In genomic region chr4:20480161-20480947, GRCh38 we compare ENCODE assay signal across 23 cellular contexts.
"Had no signal": no experiment of that assay in that cellular context is flagged by ENCODE, and none has a peak within 500 bp of the region (broad histone marks: within the 10 kb centered on the region; RNA-seq: fewer than 3 reads in every experiment).

No MANE protein-coding gene starts in this region.

- H3K27me3 ChIP-seq: body of pancreas, pancreas, right lobe of liver, thyroid gland, upper lobe of right lung had no signal

- H3K4me3 ChIP-seq: body of pancreas, lower lobe of right lung, pancreas, right lobe of liver, skin epidermis, thyroid gland, upper lobe of right lung had no signal

- H3K9me3 ChIP-seq: body of pancreas, lower lobe of right lung, pancreas, right lobe of liver, thyroid gland, upper lobe of right lung had no signal

- ATAC-seq: activated CD8-positive, alpha-beta T cell treated with anti-CD3 and anti-CD28 coated beads, Interleukin-2, amount 10 ng/mL, durations not matched to agents 7 days and 5 days; body of pancreas; left lobe of liver; lower lobe of right lung; natural killer cell; pancreas; right lobe of liver; upper lobe of right lung had no signal

- H3K4me1 ChIP-seq: body of pancreas, lower lobe of right lung, pancreas, right lobe of liver, thyroid gland, upper lobe of right lung had no signal

- FAIRE-seq: kidney, pancreas had no signal

- H3K27ac ChIP-seq: body of pancreas, lower lobe of right lung, pancreas, right lobe of liver, skin epidermis, thyroid gland, upper lobe of right lung, VCaP had no signal

- DNase-seq: activated CD4-positive, alpha-beta T cell treated with anti-CD3 and anti-CD28 coated beads, Interleukin-2, amount 50 U/mL, for 1 hour; activated CD4-positive, CD25-positive, alpha-beta regulatory T cell treated with anti-CD3 and anti-CD28 coated beads, Interleukin-2, amount 50 U/mL, for 72 hours; activated CD8-positive, alpha-beta T cell treated with anti-CD3 and anti-CD28 coated beads, Interleukin-2, amount 10 ng/mL, durations not matched to agents 7 days and 5 days; activated gamma-delta T cell treated with Interleukin-2 at 50 U/mL for 16 hours; anterior cingulate cortex; body of pancreas; caudate nucleus; dermis blood vessel endothelial cell; effector CD8-positive, alpha-beta T cell; erythroblast; foreskin fibroblast; kidney; lower lobe of right lung; natural killer cell; pancreas; right lobe of liver; stimulated activated CD4-positive, alpha-beta T cell treated with anti-CD3 and anti-CD28 coated beads, Interleukin-1b, Interleukin-23, amount 100 ng/mL, for 48 hours; substantia nigra; thyroid gland; upper lobe of right lung had no signal

- H3K36me3 ChIP-seq: lower lobe of right lung, right lobe of liver, thyroid gland, upper lobe of right lung had no signal
